21 cellular contexts compared by ENCODE assay signal in the genomic region with DNA sequence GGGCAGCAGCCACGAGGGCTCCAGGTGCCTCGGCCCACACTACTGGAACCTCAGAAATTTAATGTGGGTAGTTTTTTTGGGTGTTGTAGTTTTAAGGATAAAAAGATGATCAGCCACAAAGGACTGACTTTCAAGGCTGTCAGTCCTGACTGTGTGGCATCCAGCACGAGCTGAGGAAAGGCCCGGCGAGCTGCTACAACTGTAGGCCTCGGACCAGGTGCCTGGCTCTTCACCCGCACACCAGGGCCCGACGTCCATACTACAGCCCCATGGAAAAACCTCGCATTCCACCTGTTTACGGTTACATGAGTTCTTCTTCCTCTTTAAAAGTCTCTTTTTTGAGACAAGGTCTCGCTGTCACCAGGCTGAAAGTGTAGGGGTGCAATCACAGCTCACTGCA. TPM values are rescaled to one million over a fixed set of nuclear protein-coding genes. Genes with fewer than 3 reads are reported as not detected.
"Had no signal": no experiment of that assay in that cellular context is flagged by ENCODE, and none has a peak within 500 bp of the region (broad histone marks: within the 10 kb centered on the region; RNA-seq: fewer than 3 reads in every experiment).

No MANE protein-coding gene starts in this region.

- ATAC-seq: left lung; natural killer cell treated with Interleukin-12 subunit alpha and Interleukin-12 subunit beta and Interleukin-15 and Interleukin-18, amount 100 ng/mL, for 72 hours had no signal

- FAIRE-seq: keratinocyte had no signal

- H3K4me3 Mint-ChIP-seq: activated CD4-positive, alpha-beta memory T cell treated with anti-CD3 and anti-CD28 coated beads for 36 hours had no signal

- H3K27ac Mint-ChIP-seq: activated CD4-positive, alpha-beta memory T cell treated with anti-CD3 and anti-CD28 coated beads for 36 hours; activated naive CD4-positive, alpha-beta T cell treated with anti-CD3 and anti-CD28 coated beads, Interleukin-2, amount 50 U/mL, for 24 hours had no signal

- DNase-seq: activated CD4-positive, alpha-beta memory T cell treated with anti-CD3 and anti-CD28 coated beads for 36 hours; activated CD4-positive, alpha-beta T cell treated with anti-CD3 and anti-CD28 coated beads for 1 hour; activated effector memory CD4-positive, alpha-beta T cell treated with anti-CD3 and anti-CD28 coated beads, Interleukin-2, amount 50 U/mL, for 16 hours; activated T-cell treated with anti-CD3 and anti-CD28 coated beads, Interleukin-2, amount 50 U/mL, for 48 hours; adrenal gland; caudate nucleus; colonic mucosa; left lung; mesendoderm; nucleus accumbens; stimulated activated CD4-positive, alpha-beta T cell treated with anti-CD3 and anti-CD28 coated beads, Interleukin-15, amount 100 ng/mL, for 24 hours; stimulated activated CD4-positive, alpha-beta T cell treated with anti-CD3 and anti-CD28 coated beads, Interleukin-4, amount 100 ng/mL, for 1 hour; stimulated activated naive CD4-positive, alpha-beta T cell; tibial artery had no signal

- H3K4me3 ChIP-seq: adrenal gland, colonic mucosa, esophagus muscularis mucosa, hepatocyte, tibial artery, vagina had no signal

- H3K4me2 ChIP-seq: hepatocyte had no signal

- H3K27me3 Mint-ChIP-seq: activated CD4-positive, alpha-beta memory T cell treated with anti-CD3 and anti-CD28 coated beads for 36 hours; activated naive CD4-positive, alpha-beta T cell treated with anti-CD3 and anti-CD28 coated beads, Interleukin-2, amount 50 U/mL, for 24 hours; natural killer cell treated with Interleukin-12 subunit alpha and Interleukin-12 subunit beta and Interleukin-15 and Interleukin-18, amount 100 ng/mL, for 72 hours had no signal

- H3K27ac ChIP-seq: adrenal gland, colonic mucosa, esophagus muscularis mucosa, hepatocyte, tibial artery, vagina had no signal

- H3K9me3 ChIP-seq: adrenal gland, colonic mucosa, esophagus muscularis mucosa, left lung, tibial artery, vagina had no signal

- H3K9me3 Mint-ChIP-seq: activated CD4-positive, alpha-beta memory T cell treated with anti-CD3 and anti-CD28 coated beads for 36 hours; activated naive CD4-positive, alpha-beta T cell treated with anti-CD3 and anti-CD28 coated beads, Interleukin-2, amount 50 U/mL, for 24 hours; natural killer cell treated with Interleukin-12 subunit alpha and Interleukin-12 subunit beta and Interleukin-15 and Interleukin-18, amount 100 ng/mL, for 72 hours had no signal

- H3K27me3 ChIP-seq: adrenal gland, colonic mucosa, esophagus muscularis mucosa, hepatocyte, left lung, tibial artery, vagina had no signal

- H2AFZ ChIP-seq: hepatocyte had no signal

RNA-seq across cellular contexts. Expression of gene TERT, which starts 47.4 kb away (rescaled TPM):
- total RNA-seq: esophagus muscularis mucosa, hepatocyte, subcutaneous adipose tissue, vagina had no signal
